Comparison of ENCODE assay signal across 24 cellular contexts in genomic region chr3:31667582-31667981, GRCh38.
DNase-seq lines count a peak whose midpoint lies in the region; ATAC-seq, FAIRE-seq and TF ChIP-seq lines count a peak whose summit lies in the region.
"Had no signal": no experiment of that assay in that cellular context is flagged by ENCODE, and none has a peak within 500 bp of the region (broad histone marks: within the 10 kb centered on the region; RNA-seq: fewer than 3 reads in every experiment).

No MANE protein-coding gene starts in this region.

- ATAC-seq in HepG2 (no peak), right lobe of liver (no peak), K562 (no peak)
- ATAC-seq: A549, HCT116 had no signal

- POLR2A ChIA-PET in HepG2 (lab: Yijun Ruan, JAX) (no interaction called here), PC-9 (lab: Charles Lee; ENCODE audit: unreplicated experiment) (no interaction called here), K562 (lab: Yijun Ruan, JAX) (no interaction called here)

- H3K9me2 ChIP-seq in PC-9 (ENCODE audit: insufficient read depth): no peaks in the 10 kb centered on the region

- H2AFZ ChIP-seq in HepG2 (ENCODE audit: low read length): no peak overlapping the region
- no peak overlapping the region for H2AFZ ChIP-seq in PC-9
- H2AFZ ChIP-seq in K562 (ENCODE audit: low read depth, low read length): no peak overlapping the region
- H2AFZ ChIP-seq: GM23248 had no signal

- H3K79me2 ChIP-seq in HepG2 (ENCODE audit: insufficient read depth, low read length): no peaks in the 10 kb centered on the region
- no peaks in the 10 kb centered on the region for H3K79me2 ChIP-seq in PC-9 (ENCODE audit: low read depth)
- no peaks in the 10 kb centered on the region for H3K79me2 ChIP-seq in K562 (ENCODE audit: control insufficient read depth, insufficient read depth, low read length)

- CTCF ChIA-PET in HepG2 (lab: Yijun Ruan, JAX; ENCODE audit: low intra/inter-chr PET ratio, low total read pairs) (no interaction called here), PC-9 (lab: Charles Lee) (no interaction called here), K562 (lab: Yijun Ruan, JAX; ENCODE audit: low intra/inter-chr PET ratio) (no interaction called here)

- H3K27me3 ChIP-seq in HepG2 (ENCODE audit: control insufficient read depth in 1 of 2, insufficient read depth in 2 of 2, low read length in 2 of 2) (no peaks in the 10 kb centered on the region), right lobe of liver (no peaks in the 10 kb centered on the region), PC-9 (ENCODE audit: insufficient read depth, low read depth) (no peaks in the 10 kb centered on the region), K562 (ENCODE audit: control insufficient read depth in 2 of 2, insufficient read depth in 2 of 2, low read length in 2 of 2) (peaks cover 3 to 9% of the 10 kb centered on the region in 2 experiments; a peak in 4 of 5 replicates)
- H3K27me3 ChIP-seq: BE2C; BLaER1 treated with 17β-estradiol and CSF1 and Interleukin-3, amounts not matched to agents 10 nM and 100 nM had no signal

- H3K4me3 ChIP-seq in HepG2 (replicated peaks in 1 of 3; ENCODE audit: insufficient read depth in 1 of 3, low read depth in 2 of 3, low read length in 3 of 3) (no peak overlapping the region), right lobe of liver (no peak overlapping the region), PC-9 (no peak overlapping the region), K562 (no peak overlapping the region)
- H3K4me3 ChIP-seq: A549; BLaER1 treated with 17β-estradiol and CSF1 and Interleukin-3, amounts not matched to agents 10 nM and 100 nM; GM23248 had no signal

- TF ChIP-seq POLR2A in HepG2 (IDR thresholded peaks at IDR 0.05; ENCODE audit: insufficient read depth in 1 of 2, low read depth in 2 of 2, low read length in 2 of 2): no peak
- no peak for TF ChIP-seq POLR2A in right lobe of liver (IDR thresholded peaks at IDR 0.05)
- TF ChIP-seq POLR2A in K562 (conservative IDR thresholded peaks at IDR 0.05): no peak

- H3K9me3 ChIP-seq in HepG2 (ENCODE audit: low read length): no peaks in the 10 kb centered on the region
- no peaks in the 10 kb centered on the region for H3K9me3 ChIP-seq in right lobe of liver
- no peaks in the 10 kb centered on the region for H3K9me3 ChIP-seq in PC-9 (ENCODE audit: insufficient read depth, low read depth)
- no peaks in the 10 kb centered on the region for H3K9me3 ChIP-seq in K562 (replicated peaks; ENCODE audit: control insufficient read depth, insufficient read depth, low read depth, low read length)
- H3K9me3 ChIP-seq: A549; BE2C; BLaER1 treated with 17β-estradiol and CSF1 and Interleukin-3, amounts not matched to agents 10 nM and 100 nM had no signal

- H3K9ac ChIP-seq in HepG2 (ENCODE audit: insufficient read depth, low read depth, low read length): no peak overlapping the region
- H3K9ac ChIP-seq in K562 (ENCODE audit: insufficient read depth in 1 of 2, low read depth in 2 of 2, low read length in 2 of 2): no peak overlapping the region
- H3K9ac ChIP-seq: BLaER1 treated with 17β-estradiol and CSF1 and Interleukin-3, amounts not matched to agents 10 nM and 100 nM; GM23248 had no signal

- no peak for TF ChIP-seq EP300 in HepG2 (IDR thresholded peaks at IDR 0.05; ENCODE audit: low read depth in 2 of 2, low read length in 2 of 2)
- no peak for TF ChIP-seq EP300 in HepG2 (CRISPR knock-in tag; IDR thresholded peaks at IDR 0.05; ENCODE audit: borderline replicate concordance)
- no peak for TF ChIP-seq EP300 in K562 (IDR thresholded peaks at IDR 0.05; ENCODE audit: low read length)

- FAIRE-seq in HepG2 (lab: Jason Lieb, UNC) (no peak), K562 (lab: Jason Lieb, UNC) (no peak)
- FAIRE-seq: A549, D721Med, G401.6, GM19239, H1 had no signal

- TF ChIP-seq CTCF in HepG2 (CRISPR knock-in tag; IDR thresholded peaks at IDR 0.05) (no peak), right lobe of liver (IDR thresholded peaks at IDR 0.05) (no peak), PC-9 (conservative IDR thresholded peaks at IDR 0.05) (no peak), K562 (IDR thresholded peaks at IDR 0.05 in 2 of 3, conservative IDR thresholded peaks at IDR 0.05 in 1 of 3; ENCODE audit: insufficient read depth in 2 of 3, low read depth in 1 of 3, low read length in 3 of 3) (no peak)

- peaks cover 12% of the 10 kb centered on the region for H3F3A ChIP-seq in PC-9 (ENCODE audit: insufficient read depth, low read depth)

- H3K36me3 ChIP-seq in HepG2 (replicated peaks in 1 of 2; ENCODE audit: control insufficient read depth in 1 of 2, insufficient read depth in 2 of 2, low read length in 2 of 2) (peaks cover 13 to 16% of the 10 kb centered on the region in 2 experiments; a peak in 4 of 5 replicates), right lobe of liver (no peaks in the 10 kb centered on the region), PC-9 (ENCODE audit: low read depth) (no peaks in the 10 kb centered on the region), K562 (ENCODE audit: control insufficient read depth, insufficient read depth, low read length) (no peaks in the 10 kb centered on the region)
- H3K36me3 ChIP-seq: BE2C; BLaER1 treated with 17β-estradiol and CSF1 and Interleukin-3, amounts not matched to agents 10 nM and 100 nM had no signal

- H3K9me1 ChIP-seq in K562 (ENCODE audit: control insufficient read depth, insufficient read depth, low read length): no peaks in the 10 kb centered on the region

- no peaks in the 10 kb centered on the region for H4K20me1 ChIP-seq in HepG2 (ENCODE audit: insufficient read depth, low read length)
- no peaks in the 10 kb centered on the region for H4K20me1 ChIP-seq in PC-9 (ENCODE audit: insufficient read depth)
- no peaks in the 10 kb centered on the region for H4K20me1 ChIP-seq in K562 (replicated peaks; ENCODE audit: control insufficient read depth, insufficient read depth, low read length)
- H4K20me1 ChIP-seq: BLaER1 treated with 17β-estradiol and CSF1 and Interleukin-3, amounts not matched to agents 10 nM and 100 nM had no signal

- BruUV-seq in HepG2 (replicated peaks; lab: Mats Ljungman, UMichigan) (TSS peak; percentile 33), PC-9 (replicated peaks; lab: Mats Ljungman, UMichigan) (no TSS peak), K562 (replicated peaks; lab: Mats Ljungman, UMichigan) (no TSS peak)

- intact Hi-C loops in HepG2 (cut with micrococcal nuclease; ENCODE audit: unreplicated experiment) (no loop called here), right lobe of liver (cut with DNase I) (no loop called here), PC-9 (cut with micrococcal nuclease; ENCODE audit: unreplicated experiment) (no loop called here), K562 (cut with micrococcal nuclease) (no loop called here)

- H3K27ac ChIP-seq in HepG2 (ENCODE audit: extremely low read length, insufficient read depth, low read length) (no peak overlapping the region), right lobe of liver (no peak overlapping the region), PC-9 (peak overlapping the region; percentile 77), K562 (ENCODE audit: extremely low read depth, low read depth, low read length) (no peak overlapping the region)
- H3K27ac ChIP-seq: A549; BLaER1 treated with 17β-estradiol and CSF1 and Interleukin-3, amounts not matched to agents 10 nM and 100 nM; GM23248 had no signal

- in situ Hi-C loops in HepG2 (cut with HindIII; ENCODE audit: extremely low pct_ligation_motif_present, low pct_unique_long_range_greater_than_20kb): no loop called here
- in situ Hi-C loops in K562 (cut with MboI): no loop called here

- H3K4me1 ChIP-seq in HepG2 (ENCODE audit: insufficient read depth, low read length) (peaks cover 14% of the 10 kb centered on the region), right lobe of liver (no peaks in the 10 kb centered on the region), PC-9 (replicated peaks; ENCODE audit: insufficient read depth) (peaks cover 15% of the 10 kb centered on the region), K562 (replicated peaks in 1 of 2; ENCODE audit: control insufficient read depth in 2 of 2, insufficient read depth in 2 of 2, low read length in 2 of 2) (no peaks in the 10 kb centered on the region)
- H3K4me1 ChIP-seq: A549, BE2C had no signal

- H3K4me2 ChIP-seq in HepG2 (ENCODE audit: low read depth, low read length): no peak overlapping the region
- no peak overlapping the region for H3K4me2 ChIP-seq in PC-9
- no peak overlapping the region for H3K4me2 ChIP-seq in K562 (ENCODE audit: insufficient read depth, low read length)
- H3K4me2 ChIP-seq: A549; BLaER1 treated with 17β-estradiol and CSF1 and Interleukin-3, amounts not matched to agents 10 nM and 100 nM had no signal

- no peak for DNase-seq in HepG2 (ENCODE audit: low spot score)
- DNase-seq in right lobe of liver: no peak
- no peak for DNase-seq in PC-9
- no peak for DNase-seq in K562 (ENCODE audit: extremely low read depth in 1 of 4, low spot score in 3 of 4)
- no peak for DNase-seq in NCI-H446 treated with DMSO at 0.1 percent for 48 hours (lab: John Stamatoyannopoulos, UW)
- no peak for DNase-seq in H4 (ENCODE audit: low spot score)
- no peak for DNase-seq in stimulated activated CD4-positive, alpha-beta T cell treated with anti-CD3 and anti-CD28 coated beads, Interleukin-12 subunit alpha, Interleukin-12 subunit beta, amount 100 ng/mL, for 4 hours
- DNase-seq: 8988T; ACHN; AML-193; BE2C; CD4-positive, alpha-beta T cell; CD8-positive, alpha-beta memory T cell; DMS153; DND-41; GM23248; H9 had no signal

- 100% methylated on average over 1 of the region's 1 CpG for WGBS in HepG2 (ENCODE audit: low lambda C conversion rate)
- 92% methylated on average over 1 of the region's 1 CpG for WGBS in right lobe of liver (ENCODE audit: insufficient coverage, low coverage, low lambda C conversion rate, missing lambda C conversion rate)
- 0% methylated on average over 1 of the region's 1 CpG for WGBS in K562 (ENCODE audit: insufficient coverage, low coverage, missing lambda C conversion rate)

- no peak for TF ChIP-seq RAD21 in HepG2 (CRISPR knock-in tag; IDR thresholded peaks at IDR 0.05)
- TF ChIP-seq RAD21 in K562 (CRISPR knock-in tag; conservative IDR thresholded peaks at IDR 0.05 in 1 of 2, IDR thresholded peaks at IDR 0.05 in 1 of 2): no peak

TF ChIP-seq in HepG2, 621 proteins besides CTCF, POLR2A, EP300 and RAD21 (continues in another document):
- TF ChIP-seq ZFP1 (CRISPR knock-in tag; IDR thresholded peaks at IDR 0.05): no peak

TF ChIP-seq in K562, 482 proteins besides CTCF, POLR2A, EP300 and RAD21 (continues in another document):
- TF ChIP-seq RFX1 (IDR thresholded peaks at IDR 0.05): no peak
